ENCODE assay signal across 16 cellular contexts in genomic region chr1:13728104-13728503, GRCh38. TPM values are rescaled to one million over a fixed set of nuclear protein-coding genes. Genes with fewer than 3 reads are reported as not detected.
DNase-seq lines count a peak whose midpoint lies in the region; ATAC-seq and TF ChIP-seq lines count a peak whose summit lies in the region.
"Had no signal": no experiment of that assay in that cellular context is flagged by ENCODE, and none has a peak within 500 bp of the region (broad histone marks: within the 10 kb centered on the region; RNA-seq: fewer than 3 reads in every experiment).

No MANE protein-coding gene starts in this region.

- POLR2A ChIA-PET in activated CD4-positive, alpha-beta T cell treated with anti-CD3 and anti-CD28 coated beads, Interleukin-2, amount 10 ng/mL, durations not matched to agents 7 days and 5 days (lab: Charles Lee) = no interaction called here

- no peak for ATAC-seq in activated naive CD8-positive, alpha-beta T cell treated with anti-CD3 and anti-CD28 coated beads, Interleukin-2, amount 50 U/mL, for 24 hours
- ATAC-seq: left cardiac atrium, mucosa of descending colon, WTC11 had no signal

- H3K27ac Mint-ChIP-seq in activated CD4-positive, alpha-beta T cell treated with anti-CD3 and anti-CD28 coated beads, Interleukin-2, amount 10 ng/mL, durations not matched to agents 7 days and 5 days = peak overlapping the region; percentile 6
- H3K27ac Mint-ChIP-seq in IgD-negative memory B cell (peak overlapping the region; percentile 93 to 99 (median 98)), osteocyte (ENCODE audit: unreplicated experiment) (peak overlapping the region; percentile 77)
- peak overlapping the region; percentile 44 for H3K27ac Mint-ChIP-seq in activated naive CD8-positive, alpha-beta T cell treated with anti-CD3 and anti-CD28 coated beads, Interleukin-2, amount 50 U/mL, for 24 hours
- H3K27ac Mint-ChIP-seq: WTC11 had no signal

- peaks cover 13% of the 10 kb centered on the region for H3K36me3 Mint-ChIP-seq in activated CD4-positive, alpha-beta T cell treated with anti-CD3 and anti-CD28 coated beads, Interleukin-2, amount 10 ng/mL, durations not matched to agents 7 days and 5 days (ENCODE audit: low read depth)
- H3K36me3 Mint-ChIP-seq in IgD-negative memory B cell = peaks cover 5% of the 10 kb centered on the region
- H3K36me3 Mint-ChIP-seq in activated naive CD8-positive, alpha-beta T cell treated with anti-CD3 and anti-CD28 coated beads, Interleukin-2, amount 50 U/mL, for 24 hours (ENCODE audit: low read depth) = peaks cover 10% of the 10 kb centered on the region
- peaks cover 2% of the 10 kb centered on the region for H3K36me3 Mint-ChIP-seq in osteocyte (ENCODE audit: unreplicated experiment)
- H3K36me3 Mint-ChIP-seq: WTC11 had no signal

- H3K4me3 Mint-ChIP-seq in activated CD4-positive, alpha-beta T cell treated with anti-CD3 and anti-CD28 coated beads, Interleukin-2, amount 10 ng/mL, durations not matched to agents 7 days and 5 days = no peak overlapping the region
- H3K4me3 Mint-ChIP-seq in IgD-negative memory B cell (peak overlapping the region; percentile 59 to 85 (median 84)), osteocyte (ENCODE audit: unreplicated experiment) (peak overlapping the region; percentile 17)
- H3K4me3 Mint-ChIP-seq in activated naive CD8-positive, alpha-beta T cell treated with anti-CD3 and anti-CD28 coated beads, Interleukin-2, amount 50 U/mL, for 24 hours = no peak overlapping the region
- H3K4me3 Mint-ChIP-seq: WTC11 had no signal

- H3K27me3 Mint-ChIP-seq in activated CD4-positive, alpha-beta T cell treated with anti-CD3 and anti-CD28 coated beads, Interleukin-2, amount 10 ng/mL, durations not matched to agents 7 days and 5 days = no peaks in the 10 kb centered on the region
- H3K27me3 Mint-ChIP-seq in IgD-negative memory B cell = no peaks in the 10 kb centered on the region
- H3K27me3 Mint-ChIP-seq in activated naive CD8-positive, alpha-beta T cell treated with anti-CD3 and anti-CD28 coated beads, Interleukin-2, amount 50 U/mL, for 24 hours = no peaks in the 10 kb centered on the region
- H3K27me3 Mint-ChIP-seq in osteocyte (ENCODE audit: unreplicated experiment) = no peaks in the 10 kb centered on the region

- DNase-seq in activated CD4-positive, alpha-beta T cell treated with anti-CD3 and anti-CD28 coated beads, Interleukin-2, amount 10 ng/mL, durations not matched to agents 7 days and 5 days = no peak
- DNase-seq in activated CD4-positive, alpha-beta T cell treated with anti-CD3 and anti-CD28 coated beads, Interleukin-2, amount 50 U/mL, for 48 hours = no peak
- no peak for DNase-seq in activated naive CD8-positive, alpha-beta T cell treated with anti-CD3 and anti-CD28 coated beads, Interleukin-2, amount 50 U/mL, for 24 hours
- DNase-seq in osteocyte (ENCODE audit: extremely low spot score, unreplicated experiment) (no peak), D341Med (ENCODE audit: low spot score) (no peak), cerebellar cortex (ENCODE audit: low spot score) (no peak), KG1 (lab: John Stamatoyannopoulos, UW) (no peak)
- DNase-seq: activated CD8-positive, alpha-beta memory T cell treated with anti-CD3 and anti-CD28 coated beads, Interleukin-2, amount 50 U/mL, for 48 hours; H7; left cardiac atrium; mucosa of descending colon; NCI-H1092 treated with DMSO at 0.1 percent for 48 hours; RPMI8226; stimulated activated naive CD4-positive, alpha-beta T cell treated with Interleukin-2 at 50 U/mL for 16 hours had no signal

- TF ChIP-seq CTCF in osteocyte (IDR thresholded peaks at IDR 0.05) = no peak

- peaks cover 68% of the 10 kb centered on the region for H3K4me1 Mint-ChIP-seq in activated CD4-positive, alpha-beta T cell treated with anti-CD3 and anti-CD28 coated beads, Interleukin-2, amount 10 ng/mL, durations not matched to agents 7 days and 5 days
- H3K4me1 Mint-ChIP-seq in IgD-negative memory B cell (peaks cover 48 to 87% (median 85%) of the 10 kb centered on the region in 3 donors), osteocyte (ENCODE audit: unreplicated experiment) (peaks cover 49% of the 10 kb centered on the region)
- H3K4me1 Mint-ChIP-seq in activated naive CD8-positive, alpha-beta T cell treated with anti-CD3 and anti-CD28 coated beads, Interleukin-2, amount 50 U/mL, for 24 hours = peaks cover 84% of the 10 kb centered on the region

- CTCF ChIA-PET in activated CD4-positive, alpha-beta T cell treated with anti-CD3 and anti-CD28 coated beads, Interleukin-2, amount 10 ng/mL, durations not matched to agents 7 days and 5 days (lab: Charles Lee) = interaction anchor here (1.3 kb wide), 1 partner anchor 9 kb away, joined by 6 read pairs; no protein-coding TSS in a partner anchor

- no peaks in the 10 kb centered on the region for H3K9me3 Mint-ChIP-seq in activated CD4-positive, alpha-beta T cell treated with anti-CD3 and anti-CD28 coated beads, Interleukin-2, amount 10 ng/mL, durations not matched to agents 7 days and 5 days
- H3K9me3 Mint-ChIP-seq in IgD-negative memory B cell (no peaks in the 10 kb centered on the region), osteocyte (ENCODE audit: unreplicated experiment) (no peaks in the 10 kb centered on the region)
- H3K9me3 Mint-ChIP-seq in activated naive CD8-positive, alpha-beta T cell treated with anti-CD3 and anti-CD28 coated beads, Interleukin-2, amount 50 U/mL, for 24 hours = no peaks in the 10 kb centered on the region
- H3K9me3 Mint-ChIP-seq: WTC11 had no signal

RNA-seq across cellular contexts. Expression of gene PRDM2, which starts 28.1 kb away (rescaled TPM):
- total RNA-seq in activated CD4-positive, alpha-beta T cell treated with anti-CD3 and anti-CD28 coated beads, Interleukin-2, amount 10 ng/mL, durations not matched to agents 7 days and 5 days = 10 to 100 TPM; 57.7 to 63.1 TPM
- polyA plus RNA-seq in IgD-negative memory B cell = 50.3 TPM
- 51.7 and 52.0 TPM in 2 replicates for total RNA-seq in osteocyte

Comparison
In these comparisons a context has a peak if more than half of its experiments do, and no peak if none do; other contexts are left out.
1. H3K27ac Mint-ChIP-seq: peak in every context shown above with its lines; median percentile 98 in IgD-negative memory B cell; 77 in osteocyte; 44 in activated naive CD8-positive, alpha-beta T cell treated with anti-CD3 and anti-CD28 coated beads, Interleukin-2, amount 50 U/mL, for 24 hours; 6 in activated CD4-positive, alpha-beta T cell treated with anti-CD3 and anti-CD28 coated beads, Interleukin-2, amount 10 ng/mL, durations not matched to agents 7 days and 5 days.
2. H3K4me3 Mint-ChIP-seq: peak in IgD-negative memory B cell (4 of 4) and osteocyte (single experiment); none in activated CD4-positive, alpha-beta T cell treated with anti-CD3 and anti-CD28 coated beads, Interleukin-2, amount 10 ng/mL, durations not matched to agents 7 days and 5 days (single experiment) and activated naive CD8-positive, alpha-beta T cell treated with anti-CD3 and anti-CD28 coated beads, Interleukin-2, amount 50 U/mL, for 24 hours (single experiment).